ENCODE assay signal across 22 cellular contexts in genomic region chr12:8956073-8956472, GRCh38.
"Had no signal": no experiment of that assay in that cellular context is flagged by ENCODE, and none has a peak within 500 bp of the region (broad histone marks: within the 10 kb centered on the region; RNA-seq: fewer than 3 reads in every experiment).

No MANE protein-coding gene starts in this region.

- H3K27me3 ChIP-seq: foreskin keratinocyte, testis, vagina had no signal

- H3K27me3 Mint-ChIP-seq: activated B cell treated with CpG ODN at 0.5 μM for 24 hours; activated CD4-positive, alpha-beta T cell treated with anti-CD3 and anti-CD28 coated beads for 36 hours; activated naive CD4-positive, alpha-beta T cell treated with anti-CD3 and anti-CD28 coated beads, Interleukin-2, amount 10 ng/mL, durations not matched to agents 7 days and 5 days; activated naive CD8-positive, alpha-beta T cell treated with anti-CD3 and anti-CD28 coated beads, Interleukin-2, amount 50 U/mL, for 24 hours; stimulated activated naive B cell treated with anti-CD40 and anti-IgM and Interleukin-4, amounts not matched to agents 10 μg/mL and 1 μg/mL and 100 μg/mL, for 72 hours; type B pancreatic cell had no signal

- H3K4me3 Mint-ChIP-seq: activated B cell treated with CpG ODN at 0.5 μM for 24 hours; activated CD4-positive, alpha-beta T cell treated with anti-CD3 and anti-CD28 coated beads for 36 hours; activated naive CD4-positive, alpha-beta T cell treated with anti-CD3 and anti-CD28 coated beads, Interleukin-2, amount 10 ng/mL, durations not matched to agents 7 days and 5 days; activated naive CD8-positive, alpha-beta T cell treated with anti-CD3 and anti-CD28 coated beads, Interleukin-2, amount 50 U/mL, for 24 hours; nephron; stimulated activated naive B cell treated with anti-CD40 and anti-IgM and Interleukin-4, amounts not matched to agents 10 μg/mL and 1 μg/mL and 100 μg/mL, for 72 hours; type B pancreatic cell had no signal

- H3K4me1 ChIP-seq: parathyroid adenoma, testis had no signal

- H2AFZ ChIP-seq: parathyroid adenoma had no signal

- ATAC-seq: activated CD4-positive, alpha-beta T cell treated with anti-CD3 and anti-CD28 coated beads for 36 hours; activated naive CD8-positive, alpha-beta T cell treated with anti-CD3 and anti-CD28 coated beads, Interleukin-2, amount 50 U/mL, for 24 hours; foreskin keratinocyte; left lobe of liver; lower lobe of right lung; sciatic nerve; stimulated activated naive B cell treated with anti-CD40 and anti-IgM and Interleukin-4, amounts not matched to agents 10 μg/mL and 1 μg/mL and 100 μg/mL, for 72 hours had no signal

- H3K9me3 ChIP-seq: lower lobe of right lung, testis, vagina had no signal

- H3K36me3 ChIP-seq: lower lobe of right lung, vagina had no signal

- H3K4me1 Mint-ChIP-seq: nephron had no signal

- H3K27ac ChIP-seq: foreskin keratinocyte, lower lobe of right lung, parathyroid adenoma, testis, vagina had no signal

- H3K9me3 Mint-ChIP-seq: activated B cell treated with CpG ODN at 0.5 μM for 24 hours, type B pancreatic cell had no signal

- H3K27ac Mint-ChIP-seq: activated B cell treated with CpG ODN at 0.5 μM for 24 hours; activated CD4-positive, alpha-beta T cell treated with anti-CD3 and anti-CD28 coated beads for 36 hours; activated naive CD4-positive, alpha-beta T cell treated with anti-CD3 and anti-CD28 coated beads, Interleukin-2, amount 10 ng/mL, durations not matched to agents 7 days and 5 days; activated naive CD8-positive, alpha-beta T cell treated with anti-CD3 and anti-CD28 coated beads, Interleukin-2, amount 50 U/mL, for 24 hours; nephron; stimulated activated naive B cell treated with anti-CD40 and anti-IgM and Interleukin-4, amounts not matched to agents 10 μg/mL and 1 μg/mL and 100 μg/mL, for 72 hours; type B pancreatic cell had no signal

- H3K4me3 ChIP-seq: lower lobe of right lung, testis, vagina had no signal

- DNase-seq: activated B cell treated with CpG ODN at 0.5 μM for 24 hours; activated CD4-positive, alpha-beta T cell treated with anti-CD3 and anti-CD28 coated beads for 36 hours; activated CD4-positive, alpha-beta T cell treated with anti-CD3 and anti-CD28 coated beads, Interleukin-2, amount 50 U/mL, for 4 hours; activated effector memory CD4-positive, alpha-beta T cell treated with Interleukin-2 at 50 U/mL for 16 hours; activated naive CD4-positive, alpha-beta T cell treated with anti-CD3 and anti-CD28 coated beads, Interleukin-2, amount 10 ng/mL, durations not matched to agents 7 days and 5 days; activated naive CD8-positive, alpha-beta T cell treated with anti-CD3 and anti-CD28 coated beads, Interleukin-2, amount 50 U/mL, for 24 hours; activated T-cell treated with anti-CD3 and anti-CD28 coated beads, Interleukin-2, amount 50 U/mL, for 48 hours; dermis blood vessel endothelial cell; effector CD8-positive, alpha-beta T cell; foreskin keratinocyte; lower lobe of right lung; small intestine; stimulated activated CD4-positive, alpha-beta T cell treated with anti-CD3 and anti-CD28 coated beads, Interleukin-15, amount 100 ng/mL, for 24 hours; stimulated activated naive B cell treated with anti-CD40 and anti-IgM and Interleukin-4, amounts not matched to agents 10 μg/mL and 1 μg/mL and 100 μg/mL, for 72 hours; T1000; testis had no signal

- H3K9ac ChIP-seq: parathyroid adenoma had no signal
